ENCODE assay signal across 17 cellular contexts in the genomic region with DNA sequence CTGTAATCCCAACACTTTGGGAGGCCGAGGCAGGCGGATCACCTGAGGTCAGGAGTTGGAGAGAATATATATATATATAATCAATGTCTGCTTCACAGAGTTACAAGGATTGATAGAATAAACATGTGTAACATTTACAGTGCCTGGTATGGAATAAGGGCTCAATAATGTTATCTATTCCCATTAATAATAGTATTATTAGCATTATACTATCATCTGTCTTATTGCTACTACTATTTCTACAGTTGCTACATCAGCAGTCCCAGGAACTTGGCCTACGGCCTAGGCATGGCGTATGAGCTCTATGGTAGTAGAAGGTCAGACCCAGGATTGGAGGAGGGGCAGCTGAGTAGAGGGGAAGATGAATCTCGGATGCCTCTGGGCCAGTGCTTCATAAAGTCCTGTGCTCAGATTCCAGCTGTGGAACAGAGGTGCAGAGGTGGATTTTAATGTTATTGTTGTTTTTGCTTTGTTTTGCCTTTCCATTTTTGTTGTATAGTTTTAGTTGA.
DNase-seq lines count a peak whose midpoint lies in the region; ATAC-seq, FAIRE-seq and TF ChIP-seq lines count a peak whose summit lies in the region.
"Had no signal": no experiment of that assay in that cellular context is flagged by ENCODE, and none has a peak within 500 bp of the region (broad histone marks: within the 10 kb centered on the region; RNA-seq: fewer than 3 reads in every experiment).

No MANE protein-coding gene starts in this region.

- no peaks in the 10 kb centered on the region for H3K27me3 Mint-ChIP-seq in stimulated activated naive B cell treated with anti-CD40 and anti-IgM and Interleukin-4, amounts not matched to agents 10 μg/mL and 1 μg/mL and 100 μg/mL, for 72 hours
- H3K27me3 Mint-ChIP-seq: B cell had no signal

- H3F3A ChIP-seq in Loucy (ENCODE audit: low read depth), result peaks cover 10% of the 10 kb centered on the region; the same call in 1 of the 2 replicates

- no peak for DNase-seq in coronary artery (ENCODE audit: low spot score)
- peak in 1 of 2 donors; percentile 48 for DNase-seq in left lung
- DNase-seq in stomach, result no peak
- DNase-seq in GM12892 (ENCODE audit: insufficient read length), result no peak
- DNase-seq in stimulated activated naive B cell treated with anti-CD40 and anti-IgM and Interleukin-4, amounts not matched to agents 10 μg/mL and 1 μg/mL and 100 μg/mL, for 72 hours, result no peak
- no peak for DNase-seq in MV-4-11 (lab: John Stamatoyannopoulos, UW)
- DNase-seq: activated CD4-positive, alpha-beta T cell treated with anti-CD3 and anti-CD28 coated beads, Interleukin-2, amount 50 U/mL, for 48 hours; activated T-cell treated with anti-CD3 and anti-CD28 coated beads, Interleukin-2, amount 50 U/mL, for 72 hours; colonic mucosa; DMS 273 treated with DMSO at 0.1 percent for 48 hours; glutamatergic neuron; NCI-H524 had no signal

- H3K4me1 ChIP-seq in Loucy (ENCODE audit: insufficient read depth, low read length, poor library complexity, severe bottlenecking) (peaks cover 56% of the 10 kb centered on the region), left lung (peaks cover 28 to 65% of the 10 kb centered on the region in 2 donors), stomach (peaks cover 21 to 60% (median 39%) of the 10 kb centered on the region in 4 donors)
- H3K4me1 ChIP-seq: colonic mucosa had no signal

- no peaks in the 10 kb centered on the region for H3K9me3 Mint-ChIP-seq in stimulated activated naive B cell treated with anti-CD40 and anti-IgM and Interleukin-4, amounts not matched to agents 10 μg/mL and 1 μg/mL and 100 μg/mL, for 72 hours
- H3K9me3 Mint-ChIP-seq: activated T-cell treated with anti-CD3 and anti-CD28 coated beads, Interleukin-2, amount 50 U/mL, for 72 hours had no signal

- WGBS in stomach, 5 donors, result 83 to 93% (median 90%) methylated on average over 5 of the region's 5 CpGs

- peaks cover 14 to 23% of the 10 kb centered on the region in 2 donors for H3K4me1 Mint-ChIP-seq in stimulated activated naive B cell treated with anti-CD40 and anti-IgM and Interleukin-4, amounts not matched to agents 10 μg/mL and 1 μg/mL and 100 μg/mL, for 72 hours

- no peaks in the 10 kb centered on the region for H4K20me1 ChIP-seq in Loucy (ENCODE audit: insufficient read depth, low read length, poor library complexity, severe bottlenecking)

- H3K27ac Mint-ChIP-seq in stimulated activated naive B cell treated with anti-CD40 and anti-IgM and Interleukin-4, amounts not matched to agents 10 μg/mL and 1 μg/mL and 100 μg/mL, for 72 hours, result no peak overlapping the region
- H3K27ac Mint-ChIP-seq: activated T-cell treated with anti-CD3 and anti-CD28 coated beads, Interleukin-2, amount 50 U/mL, for 72 hours; B cell had no signal

- H3K4me2 ChIP-seq in Loucy (ENCODE audit: low read depth, low read length, poor library complexity, severe bottlenecking), result peak overlapping the region; percentile 8

- no peak for ATAC-seq in left lung
- ATAC-seq in GM19467 (IDR thresholded peaks at IDR 0.05; ENCODE audit: unreplicated experiment), result no peak
- ATAC-seq in stimulated activated naive B cell treated with anti-CD40 and anti-IgM and Interleukin-4, amounts not matched to agents 10 μg/mL and 1 μg/mL and 100 μg/mL, for 72 hours (replicated peaks), result no peak
- ATAC-seq: activated T-cell treated with anti-CD3 and anti-CD28 coated beads, Interleukin-2, amount 50 U/mL, for 72 hours had no signal

- H3K9me2 ChIP-seq in Loucy (replicated peaks; ENCODE audit: low read depth, low read length), result no peaks in the 10 kb centered on the region

- no peaks in the 10 kb centered on the region for H3K79me2 ChIP-seq in Loucy (ENCODE audit: insufficient read depth, low read length)

- H3K36me3 Mint-ChIP-seq in stimulated activated naive B cell treated with anti-CD40 and anti-IgM and Interleukin-4, amounts not matched to agents 10 μg/mL and 1 μg/mL and 100 μg/mL, for 72 hours, result peaks cover 2 to 3% of the 10 kb centered on the region in 2 donors

- H2AFZ ChIP-seq in Loucy (ENCODE audit: low read length), result no peak overlapping the region

- FAIRE-seq in GM12892 (lab: Jason Lieb, UNC), result no peak
- FAIRE-seq: keratinocyte, TTC549 had no signal

- H3K27ac ChIP-seq in coronary artery (peak overlapping the region; percentile 76 to 93), left lung (peak overlapping the region; percentile 33 to 89), stomach (peak overlapping the region in 4 of 5 donors; percentile 63 to 81 (median 79))

- H3K9me3 ChIP-seq in Loucy (ENCODE audit: insufficient read depth, low read depth, low read length) (no peaks in the 10 kb centered on the region), left lung (no peaks in the 10 kb centered on the region), stomach (no peaks in the 10 kb centered on the region)
- H3K9me3 ChIP-seq: colonic mucosa had no signal

- no peak for TF ChIP-seq CTCF in Loucy (conservative IDR thresholded peaks at IDR 0.05; ENCODE audit: low read length)
- no peak for TF ChIP-seq CTCF in coronary artery (IDR thresholded peaks at IDR 0.05)
- no peak for TF ChIP-seq CTCF in left lung (IDR thresholded peaks at IDR 0.05)
- TF ChIP-seq CTCF in stomach (IDR thresholded peaks at IDR 0.05), result no peak

- H3K9ac ChIP-seq in Loucy (ENCODE audit: low read depth, low read length, poor library complexity, severe bottlenecking), result peak overlapping the region; percentile 25

- no peak overlapping the region for H3K4me3 ChIP-seq in Loucy (ENCODE audit: low read length, poor library complexity, severe bottlenecking)
- no peak overlapping the region for H3K4me3 ChIP-seq in coronary artery
- H3K4me3 ChIP-seq in left lung, result no peak overlapping the region
- no peak overlapping the region for H3K4me3 ChIP-seq in stomach
- H3K4me3 ChIP-seq: colonic mucosa had no signal

- H3K36me3 ChIP-seq in Loucy (ENCODE audit: insufficient read depth, low read length), result no peaks in the 10 kb centered on the region
- H3K36me3 ChIP-seq in left lung, result no peaks in the 10 kb centered on the region
- no peaks in the 10 kb centered on the region for H3K36me3 ChIP-seq in stomach
- H3K36me3 ChIP-seq: colonic mucosa had no signal

- no peak overlapping the region for H3K4me3 Mint-ChIP-seq in stimulated activated naive B cell treated with anti-CD40 and anti-IgM and Interleukin-4, amounts not matched to agents 10 μg/mL and 1 μg/mL and 100 μg/mL, for 72 hours
- H3K4me3 Mint-ChIP-seq: activated T-cell treated with anti-CD3 and anti-CD28 coated beads, Interleukin-2, amount 50 U/mL, for 72 hours; B cell had no signal

- TF ChIP-seq POLR2A in stomach (IDR thresholded peaks at IDR 0.05) (no peak), GM12892 (IDR thresholded peaks at IDR 0.05; ENCODE audit: low read depth, low read length) (no peak)

- TF ChIP-seq EP300 in stomach (IDR thresholded peaks at IDR 0.05), result no peak

- no peaks in the 10 kb centered on the region for H3K27me3 ChIP-seq in Loucy (ENCODE audit: insufficient read depth, low read length, poor library complexity, severe bottlenecking)
- H3K27me3 ChIP-seq in left lung, result no peaks in the 10 kb centered on the region
- no peaks in the 10 kb centered on the region for H3K27me3 ChIP-seq in stomach
- H3K27me3 ChIP-seq: colonic mucosa had no signal

- intact Hi-C loops in left lung (cut with DNase I) (no loop called here), stomach (cut with DNase I; ENCODE audit: low total_unique reads) (no loop called here)
